In the genomic region with DNA sequence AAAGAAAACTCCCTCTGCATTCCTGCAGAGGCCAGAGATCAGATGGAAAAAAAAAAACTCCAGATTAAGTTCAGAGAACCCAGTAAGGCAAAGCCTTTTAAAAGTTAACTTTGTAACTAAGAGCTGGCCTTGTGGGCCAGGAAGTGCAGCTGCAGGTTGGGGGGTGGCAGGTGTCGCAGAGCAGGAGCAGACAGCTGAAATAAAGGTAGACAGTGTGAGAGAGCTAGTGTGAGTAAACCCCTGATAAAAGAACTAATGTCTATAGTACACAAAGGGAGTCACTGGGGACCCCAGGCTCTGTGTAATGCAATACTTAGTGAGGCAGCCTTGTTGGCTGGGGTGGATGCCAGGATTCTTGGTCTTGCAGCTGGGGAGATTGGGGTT, we compare ENCODE assay signal across 13 cellular contexts. TPM values are rescaled to one million over a fixed set of nuclear protein-coding genes. Genes with fewer than 3 reads are reported as not detected.
DNase-seq lines count a peak whose midpoint lies in the region; ATAC-seq, FAIRE-seq and TF ChIP-seq lines count a peak whose summit lies in the region.
"Had no signal": no experiment of that assay in that cellular context is flagged by ENCODE, and none has a peak within 500 bp of the region (broad histone marks: within the 10 kb centered on the region; RNA-seq: fewer than 3 reads in every experiment).

No MANE protein-coding gene starts in this region.

- H3K9me3 ChIP-seq in cardiac muscle cell (ENCODE audit: low read depth) (no peaks in the 10 kb centered on the region), thoracic aorta (no peaks in the 10 kb centered on the region), kidney (ENCODE audit: control insufficient read depth in 1 of 2, low read length in 2 of 2) (no peaks in the 10 kb centered on the region), suprapubic skin (no peaks in the 10 kb centered on the region)

- POLR2A ChIA-PET in activated CD8-positive, alpha-beta T cell treated with anti-CD3 and anti-CD28 coated beads, Interleukin-2, amount 10 ng/mL, durations not matched to agents 7 days and 5 days (lab: Charles Lee) = interaction anchor here (1.3 to 2.4 kb wide), 3 partner anchors 20 to 136 kb away, joined by 3 to 9 read pairs (median 3); partner anchors contain the start of gene C15orf39
- POLR2A ChIA-PET in activated CD8-positive, alpha-beta T cell treated with anti-CD3 and anti-CD28 coated beads for 36 hours (lab: Charles Lee) = interaction anchor here (0.6 to 1.2 kb wide), 3 partner anchors 9 to 110 kb away, joined by 3 read pairs; no protein-coding TSS in a partner anchor

- no peak overlapping the region for H3K4me3 Mint-ChIP-seq in activated CD8-positive, alpha-beta T cell treated with anti-CD3 and anti-CD28 coated beads, Interleukin-2, amount 10 ng/mL, durations not matched to agents 7 days and 5 days
- no peak overlapping the region for H3K4me3 Mint-ChIP-seq in activated CD8-positive, alpha-beta T cell treated with anti-CD3 and anti-CD28 coated beads for 36 hours
- H3K4me3 Mint-ChIP-seq: activated naive CD4-positive, alpha-beta T cell treated with anti-CD3 and anti-CD28 coated beads, Interleukin-2, amount 50 U/mL, for 24 hours; stimulated activated naive CD8-positive, alpha-beta T cell treated with anti-CD3 and anti-CD28 coated beads, Interleukin-15, Interleukin-2, amounts not matched to agents 100 ng/mL and 50 ng/mL, for 24 hours had no signal

- H3K4me3 ChIP-seq in cardiac muscle cell (no peak overlapping the region), thoracic aorta (no peak overlapping the region), kidney (ENCODE audit: low read length in 2 of 2) (no peak overlapping the region), suprapubic skin (no peak overlapping the region)

- peaks cover 74% of the 10 kb centered on the region for H3K4me1 Mint-ChIP-seq in activated CD8-positive, alpha-beta T cell treated with anti-CD3 and anti-CD28 coated beads, Interleukin-2, amount 10 ng/mL, durations not matched to agents 7 days and 5 days (ENCODE audit: low read depth)
- H3K4me1 Mint-ChIP-seq in activated CD8-positive, alpha-beta T cell treated with anti-CD3 and anti-CD28 coated beads for 36 hours (ENCODE audit: low read depth) = peaks cover 37% of the 10 kb centered on the region

- WGBS in suprapubic skin = 74% methylated on average over 1 of the region's 1 CpG

- no peaks in the 10 kb centered on the region for H3K27me3 ChIP-seq in cardiac muscle cell
- no peaks in the 10 kb centered on the region for H3K27me3 ChIP-seq in thoracic aorta (replicated peaks; ENCODE audit: insufficient read depth)
- H3K27me3 ChIP-seq in suprapubic skin = no peaks in the 10 kb centered on the region

- H3K9me3 Mint-ChIP-seq in activated CD8-positive, alpha-beta T cell treated with anti-CD3 and anti-CD28 coated beads, Interleukin-2, amount 10 ng/mL, durations not matched to agents 7 days and 5 days (ENCODE audit: insufficient read depth) = peaks cover 4% of the 10 kb centered on the region
- H3K9me3 Mint-ChIP-seq in activated CD8-positive, alpha-beta T cell treated with anti-CD3 and anti-CD28 coated beads for 36 hours = peaks cover 9% of the 10 kb centered on the region
- H3K9me3 Mint-ChIP-seq: activated naive CD4-positive, alpha-beta T cell treated with anti-CD3 and anti-CD28 coated beads, Interleukin-2, amount 50 U/mL, for 24 hours; stimulated activated naive CD8-positive, alpha-beta T cell treated with anti-CD3 and anti-CD28 coated beads, Interleukin-15, Interleukin-2, amounts not matched to agents 100 ng/mL and 50 ng/mL, for 24 hours had no signal

- H3K36me3 ChIP-seq in cardiac muscle cell (no peaks in the 10 kb centered on the region), thoracic aorta (no peaks in the 10 kb centered on the region), kidney (ENCODE audit: control insufficient read depth in 1 of 2, insufficient read depth in 2 of 2, low read length in 2 of 2) (no peaks in the 10 kb centered on the region), suprapubic skin (no peaks in the 10 kb centered on the region)

- ATAC-seq in activated CD8-positive, alpha-beta T cell treated with anti-CD3 and anti-CD28 coated beads, Interleukin-2, amount 10 ng/mL, durations not matched to agents 7 days and 5 days = no peak
- no peak for ATAC-seq in activated CD8-positive, alpha-beta T cell treated with anti-CD3 and anti-CD28 coated beads for 36 hours
- no peak for ATAC-seq in thoracic aorta (ENCODE audit: insufficient number of reproducible peaks, low FRiP score, low read depth)

- no peak for TF ChIP-seq POLR2A in suprapubic skin (IDR thresholded peaks at IDR 0.05)

- peaks cover 37% of the 10 kb centered on the region for H3K36me3 Mint-ChIP-seq in activated CD8-positive, alpha-beta T cell treated with anti-CD3 and anti-CD28 coated beads, Interleukin-2, amount 10 ng/mL, durations not matched to agents 7 days and 5 days (ENCODE audit: low read depth)
- H3K36me3 Mint-ChIP-seq in activated CD8-positive, alpha-beta T cell treated with anti-CD3 and anti-CD28 coated beads for 36 hours (ENCODE audit: low read depth) = peaks cover 7% of the 10 kb centered on the region

- H3K27ac ChIP-seq in cardiac muscle cell = peak overlapping the region; percentile 91
- peak overlapping the region; percentile 68 to 79 for H3K27ac ChIP-seq in thoracic aorta
- no peak overlapping the region for H3K27ac ChIP-seq in kidney (ENCODE audit: low read depth in 2 of 2, low read length in 2 of 2)
- no peak overlapping the region for H3K27ac ChIP-seq in suprapubic skin
- H3K27ac ChIP-seq: epithelial cell of prostate had no signal

- H3K27ac Mint-ChIP-seq in activated CD8-positive, alpha-beta T cell treated with anti-CD3 and anti-CD28 coated beads, Interleukin-2, amount 10 ng/mL, durations not matched to agents 7 days and 5 days = peak overlapping the region; percentile 32
- H3K27ac Mint-ChIP-seq in activated CD8-positive, alpha-beta T cell treated with anti-CD3 and anti-CD28 coated beads for 36 hours = no peak overlapping the region
- H3K27ac Mint-ChIP-seq: activated naive CD4-positive, alpha-beta T cell treated with anti-CD3 and anti-CD28 coated beads, Interleukin-2, amount 50 U/mL, for 24 hours; stimulated activated naive CD8-positive, alpha-beta T cell treated with anti-CD3 and anti-CD28 coated beads, Interleukin-15, Interleukin-2, amounts not matched to agents 100 ng/mL and 50 ng/mL, for 24 hours had no signal

- H3K9ac ChIP-seq in kidney (ENCODE audit: low read length in 2 of 2) = no peak overlapping the region

- DNase-seq in activated CD8-positive, alpha-beta T cell treated with anti-CD3 and anti-CD28 coated beads, Interleukin-2, amount 10 ng/mL, durations not matched to agents 7 days and 5 days = no peak
- DNase-seq in activated CD8-positive, alpha-beta T cell treated with anti-CD3 and anti-CD28 coated beads for 36 hours = no peak
- DNase-seq in RPMI7951 (ENCODE audit: low read depth) (peak; percentile 44), cardiac muscle cell (ENCODE audit: low read depth in 1 of 2, low spot score in 1 of 2) (peak in 1 of 2 donors; percentile 65), thoracic aorta (ENCODE audit: low spot score) (no peak), SIG-M5 (lab: John Stamatoyannopoulos, UW) (no peak), kidney (no peak), suprapubic skin (ENCODE audit: low spot score in 2 of 2) (no peak)
- DNase-seq: NCI-H446, T-helper 9 cell had no signal

- CTCF ChIA-PET in activated CD8-positive, alpha-beta T cell treated with anti-CD3 and anti-CD28 coated beads, Interleukin-2, amount 10 ng/mL, durations not matched to agents 7 days and 5 days (lab: Charles Lee) = interaction anchor here (0.7 to 3.6 kb wide), 5 partner anchors 29 to 139 kb away, joined by 3 to 14 read pairs (median 3); partner anchors contain the start of gene C15orf39
- CTCF ChIA-PET in activated CD8-positive, alpha-beta T cell treated with anti-CD3 and anti-CD28 coated beads for 36 hours (lab: Charles Lee) = interaction anchor here (2.2 kb wide), 1 partner anchor 139 kb away, joined by 11 read pairs; no protein-coding TSS in a partner anchor

- TF ChIP-seq EP300 in suprapubic skin (IDR thresholded peaks at IDR 0.05) = no peak

- TF ChIP-seq CTCF in activated CD8-positive, alpha-beta T cell treated with anti-CD3 and anti-CD28 coated beads for 36 hours (IDR thresholded peaks at IDR 0.05) = no peak
- TF ChIP-seq CTCF in cardiac muscle cell (IDR thresholded peaks at IDR 0.05; ENCODE audit: low read depth, low read length) (no peak), thoracic aorta (IDR thresholded peaks at IDR 0.05) (no peak), kidney (IDR thresholded peaks at IDR 0.05; ENCODE audit: borderline replicate concordance, extremely low read depth, insufficient read depth) (no peak), suprapubic skin (IDR thresholded peaks at IDR 0.05) (no peak)

- FAIRE-seq in kidney (lab: Jason Lieb, UNC) = no peak

- H3K27me3 Mint-ChIP-seq in activated CD8-positive, alpha-beta T cell treated with anti-CD3 and anti-CD28 coated beads, Interleukin-2, amount 10 ng/mL, durations not matched to agents 7 days and 5 days (ENCODE audit: low read depth) = peaks cover 2% of the 10 kb centered on the region
- peaks cover 12% of the 10 kb centered on the region for H3K27me3 Mint-ChIP-seq in activated CD8-positive, alpha-beta T cell treated with anti-CD3 and anti-CD28 coated beads for 36 hours

- H3K4me1 ChIP-seq in cardiac muscle cell (ENCODE audit: low read depth) = peaks cover 9% of the 10 kb centered on the region
- H3K4me1 ChIP-seq in thoracic aorta (ENCODE audit: control insufficient read depth in 1 of 2, low read depth in 2 of 2) = peaks cover 30 to 38% of the 10 kb centered on the region in 2 donors
- peaks cover 6 to 8% of the 10 kb centered on the region in 2 donors for H3K4me1 ChIP-seq in kidney (ENCODE audit: control insufficient read depth in 1 of 2, insufficient read depth in 1 of 2, low read depth in 1 of 2, low read length in 2 of 2)
- peaks cover 13% of the 10 kb centered on the region for H3K4me1 ChIP-seq in suprapubic skin

- intact Hi-C loops in activated CD8-positive, alpha-beta T cell treated with anti-CD3 and anti-CD28 coated beads for 36 hours (cut with micrococcal nuclease) = no loop called here
- intact Hi-C loops in kidney (cut with DNase I) = no loop called here

RNA-seq across cellular contexts. Expression of gene PPCDC, which starts 42.1 kb away (rescaled TPM):
- 10 to 100 TPM; 27.3 to 29.1 TPM for total RNA-seq in activated CD8-positive, alpha-beta T cell treated with anti-CD3 and anti-CD28 coated beads, Interleukin-2, amount 10 ng/mL, durations not matched to agents 7 days and 5 days
- 10 to 100 TPM; 25.7 to 26.6 TPM for total RNA-seq in activated CD8-positive, alpha-beta T cell treated with anti-CD3 and anti-CD28 coated beads for 36 hours
- total RNA-seq in RPMI7951 (2014; rRNA removed; shearing (Covaris generic)) = 17.9 and 32.4 TPM in 2 replicates
- total RNA-seq in cardiac muscle cell = 25.6 and 28.3 TPM in 2 replicates
- 15.9 and 17.6 TPM in 2 replicates for polyA plus RNA-seq in cardiac muscle cell
- total RNA-seq in thoracic aorta = 10 to 100 TPM in 1 of 2 donors, 1 to 10 TPM in 1; 8.5 to 13.7 TPM
- total RNA-seq in kidney = 16.3 TPM
- 25.3 TPM for polyA plus RNA-seq in kidney (ENCODE audit: insufficient read depth, low read depth, low replicate concordance)
- 10 to 100 TPM in 2 of 4 donors, 1 to 10 TPM in 2; 7.4 to 25.7 (median 13.1) TPM for total RNA-seq in suprapubic skin

Comparison
In these comparisons a context has a peak if more than half of its experiments do, and no peak if none do; other contexts are left out.
1. H3K27ac ChIP-seq: peak in cardiac muscle cell (single experiment) and thoracic aorta (2 of 2); none in kidney (0 of 2) and suprapubic skin (single experiment).